In genomic region chr4:16387448-16387847, GRCh38 we compare ENCODE assay signal across 1 cellular context.
TF ChIP-seq lines count a peak whose summit lies in the region.

No MANE protein-coding gene starts in this region.

TF ChIP-seq in A549, 52 proteins besides CTCF, POLR2A, EP300 and RAD21 (continued from another document):
- no peak for TF ChIP-seq TP53 (CRISPR knock-in tag; IDR thresholded peaks at IDR 0.05)
- TF ChIP-seq PBX3 (IDR thresholded peaks at IDR 0.05) = no peak
- TF ChIP-seq USF2 (IDR thresholded peaks at IDR 0.05) = no peak
- TF ChIP-seq PHF8 (IDR thresholded peaks at IDR 0.05; ENCODE audit: borderline replicate concordance, low read depth) = no peak
- TF ChIP-seq TFCP2L1 (CRISPR knock-in tag; IDR thresholded peaks at IDR 0.05) = no peak
- TF ChIP-seq MAFK (IDR thresholded peaks at IDR 0.05; ENCODE audit: partially characterized antibody) = peak; percentile 22
- TF ChIP-seq EHMT2 (IDR thresholded peaks at IDR 0.05; ENCODE audit: low read depth) = no peak
- no peak for TF ChIP-seq NPAS2 (CRISPR knock-in tag; IDR thresholded peaks at IDR 0.05; ENCODE audit: borderline replicate concordance)
- no peak for TF ChIP-seq MYC (IDR thresholded peaks at IDR 0.05; ENCODE audit: borderline replicate concordance, low read length)
